In the genomic region with DNA sequence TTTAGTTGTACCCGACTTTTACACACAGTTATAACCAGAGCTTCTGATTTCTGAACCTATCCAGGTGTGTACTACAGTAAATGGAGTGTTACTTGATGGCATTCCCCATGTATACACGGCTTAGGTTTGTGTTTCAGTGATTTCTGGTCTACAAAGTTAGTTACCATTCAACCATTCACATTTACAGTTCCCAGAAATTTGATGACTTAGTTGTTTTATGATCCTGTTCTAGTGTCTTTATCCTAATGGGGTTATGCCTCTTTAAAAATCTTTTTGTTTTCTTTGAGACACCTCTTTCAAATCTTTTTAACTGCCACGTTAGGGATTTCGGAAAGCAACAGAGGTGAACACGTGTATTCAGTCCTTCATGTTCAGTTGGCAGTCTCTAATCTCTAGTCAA, we compare ENCODE assay signal across 32 cellular contexts.
"Had no signal": no experiment of that assay in that cellular context is flagged by ENCODE, and none has a peak within 500 bp of the region (broad histone marks: within the 10 kb centered on the region; RNA-seq: fewer than 3 reads in every experiment).

No MANE protein-coding gene starts in this region.

- H3K36me3 ChIP-seq: ascending aorta, breast epithelium, gastroesophageal sphincter had no signal

- DNase-seq: activated CD4-positive, alpha-beta memory T cell treated with anti-CD3 and anti-CD28 coated beads, Interleukin-2, amount 10 ng/mL, durations not matched to agents 7 days and 5 days; activated CD4-positive, alpha-beta T cell treated with anti-CD3 and anti-CD28 coated beads for 1 hour; activated CD4-positive, alpha-beta T cell treated with anti-CD3 and anti-CD28 coated beads for 4 hours; activated CD4-positive, alpha-beta T cell treated with anti-CD3 and anti-CD28 coated beads, Interleukin-2, amount 10 ng/mL, durations not matched to agents 7 days and 5 days; activated CD4-positive, alpha-beta T cell treated with anti-CD3 and anti-CD28 coated beads, Interleukin-2, amount 50 U/mL, for 4 hours; activated CD8-positive, alpha-beta memory T cell treated with anti-CD3 and anti-CD28 coated beads, Interleukin-2, amount 50 U/mL, for 48 hours; activated gamma-delta T cell; activated naive CD4-positive, alpha-beta T cell; activated naive CD4-positive, alpha-beta T cell treated with anti-CD3 and anti-CD28 coated beads, Interleukin-2, amount 10 ng/mL, durations not matched to agents 7 days and 5 days; activated naive CD8-positive, alpha-beta T cell treated with anti-CD3 and anti-CD28 coated beads, Interleukin-2, amount 10 ng/mL, durations not matched to agents 7 days and 5 days; activated T-cell treated with anti-CD3 and anti-CD28 coated beads for 4 hours; activated T-cell treated with anti-CD3 and anti-CD28 coated beads, Interleukin-2, amount 50 U/mL, for 24 hours; activated T-cell treated with anti-CD3 and anti-CD28 coated beads, Interleukin-2, amount 50 U/mL, for 72 hours; central memory CD4-positive, alpha-beta T cell; cortex of kidney; dermis blood vessel endothelial cell; effector CD4-positive, alpha-beta T cell; esophagus squamous epithelium; foreskin melanocyte; heart right ventricle; T-helper 1 cell; T-helper 2 cell had no signal

- H3K27me3 ChIP-seq: ascending aorta, breast epithelium, cardiac muscle cell, esophagus squamous epithelium, gastroesophageal sphincter, heart right ventricle had no signal

- H3K27ac ChIP-seq: breast epithelium, cardiac muscle cell, epithelial cell of prostate, esophagus squamous epithelium, heart right ventricle, VCaP had no signal

- H3K9me3 ChIP-seq: ascending aorta, breast epithelium, esophagus squamous epithelium, gastroesophageal sphincter had no signal

- ATAC-seq: activated naive CD4-positive, alpha-beta T cell treated with anti-CD3 and anti-CD28 coated beads, Interleukin-2, amount 50 U/mL, for 72 hours; activated T-cell treated with anti-CD3 and anti-CD28 coated beads, Interleukin-2, amount 50 U/mL, for 72 hours; gastroesophageal sphincter; heart right ventricle; WTC11 had no signal

- FAIRE-seq: colon, endothelial cell of umbilical vein had no signal

- H3K4me1 ChIP-seq: breast epithelium had no signal

- H3K4me3 ChIP-seq: ascending aorta, breast epithelium, cardiac muscle cell, esophagus squamous epithelium, gastroesophageal sphincter, heart right ventricle had no signal
